ENCODE assay signal across 1 cellular context in the genomic region with DNA sequence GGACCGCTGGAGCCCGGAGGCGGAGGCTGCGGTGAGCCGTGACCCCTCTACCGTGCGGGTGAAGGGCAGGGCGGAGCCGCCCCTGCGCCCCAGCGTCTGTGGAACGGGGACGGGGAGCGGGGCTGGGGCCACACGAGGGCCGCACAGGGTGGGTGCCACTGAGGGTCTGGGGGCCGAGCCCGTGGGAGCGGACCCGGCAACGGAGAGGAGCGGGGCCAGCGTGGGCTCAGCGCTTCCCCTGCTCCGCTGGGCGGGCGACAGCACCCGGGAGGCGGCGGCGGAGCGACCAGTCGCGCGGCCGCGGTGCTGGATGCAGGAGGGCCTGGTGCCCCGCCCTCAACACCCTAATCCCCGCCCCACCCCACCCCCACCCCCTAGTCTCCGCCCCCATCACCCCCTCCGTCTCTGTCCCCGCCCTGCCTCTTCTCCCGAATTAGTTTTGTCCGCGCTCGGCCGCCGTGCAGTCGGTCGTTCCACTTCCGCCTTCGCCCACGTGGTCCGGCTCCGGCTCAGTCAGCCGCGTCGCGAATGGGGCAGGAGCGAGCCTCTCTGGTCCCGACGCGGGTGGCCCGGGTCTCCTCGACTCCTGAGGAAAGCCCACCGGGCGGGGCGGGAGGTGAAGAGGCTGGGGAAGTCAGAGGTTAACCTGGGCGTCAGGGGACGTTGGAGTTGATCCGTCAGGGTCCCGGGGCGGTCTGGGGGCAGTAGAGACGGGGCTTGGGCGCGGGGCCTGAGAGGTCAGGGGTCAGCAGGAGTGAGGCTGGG.
TF ChIP-seq lines count a peak whose summit lies in the region.

A gene (plus strand): TSS at position 512 of the 765 bp plus-strand sequence. CDS start 447 bp downstream, outside the sequence.

TF ChIP-seq in HepG2, 621 proteins besides CTCF, POLR2A, EP300 and RAD21 (continued from another document and continues in another):
- TF ChIP-seq, protein P1, sequence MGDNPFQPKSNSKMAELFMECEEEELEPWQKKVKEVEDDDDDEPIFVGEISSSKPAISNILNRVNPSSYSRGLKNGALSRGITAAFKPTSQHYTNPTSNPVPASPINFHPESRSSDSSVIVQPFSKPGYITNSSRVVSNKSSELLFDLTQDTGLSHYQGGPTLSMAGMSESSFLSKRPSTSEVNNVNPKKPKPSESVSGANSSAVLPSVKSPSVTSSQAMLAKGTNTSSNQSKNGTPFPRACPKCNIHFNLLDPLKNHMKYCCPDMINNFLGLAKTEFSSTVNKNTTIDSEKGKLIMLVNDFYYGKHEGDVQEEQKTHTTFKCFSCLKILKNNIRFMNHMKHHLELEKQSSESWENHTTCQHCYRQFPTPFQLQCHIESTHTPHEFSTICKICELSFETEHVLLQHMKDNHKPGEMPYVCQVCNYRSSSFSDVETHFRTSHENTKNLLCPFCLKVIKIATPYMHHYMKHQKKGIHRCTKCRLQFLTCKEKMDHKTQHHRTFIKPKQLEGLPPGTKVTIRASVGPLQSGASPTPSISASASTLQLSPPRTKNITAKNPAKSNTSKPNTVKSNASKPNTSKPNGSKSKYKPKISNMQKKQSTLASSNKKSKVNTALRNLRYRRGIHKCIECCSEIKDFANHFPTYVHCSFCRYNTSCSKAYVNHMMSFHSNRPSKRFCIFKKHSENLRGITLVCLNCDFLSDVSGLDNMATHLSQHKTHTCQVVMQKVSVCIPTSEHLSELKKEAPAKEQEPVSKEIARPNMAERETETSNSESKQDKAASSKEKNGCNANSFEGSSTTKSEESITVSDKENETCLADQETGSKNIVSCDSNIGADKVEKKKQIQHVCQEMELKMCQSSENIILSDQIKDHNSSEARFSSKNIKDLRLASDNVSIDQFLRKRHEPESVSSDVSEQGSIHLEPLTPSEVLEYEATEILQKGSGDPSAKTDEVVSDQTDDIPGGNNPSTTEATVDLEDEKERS (CRISPR knock-in tag; IDR thresholded peaks at IDR 0.05), result no peak
- TF ChIP-seq ZNF274 (CRISPR knock-in tag; IDR thresholded peaks at IDR 0.05), result peak; percentile 35; the same call in 1 of the 2 replicates
- no peak for TF ChIP-seq HNRNPUL1 (IDR thresholded peaks at IDR 0.05; ENCODE audit: low read depth, low read length)
- TF ChIP-seq, protein P2, sequence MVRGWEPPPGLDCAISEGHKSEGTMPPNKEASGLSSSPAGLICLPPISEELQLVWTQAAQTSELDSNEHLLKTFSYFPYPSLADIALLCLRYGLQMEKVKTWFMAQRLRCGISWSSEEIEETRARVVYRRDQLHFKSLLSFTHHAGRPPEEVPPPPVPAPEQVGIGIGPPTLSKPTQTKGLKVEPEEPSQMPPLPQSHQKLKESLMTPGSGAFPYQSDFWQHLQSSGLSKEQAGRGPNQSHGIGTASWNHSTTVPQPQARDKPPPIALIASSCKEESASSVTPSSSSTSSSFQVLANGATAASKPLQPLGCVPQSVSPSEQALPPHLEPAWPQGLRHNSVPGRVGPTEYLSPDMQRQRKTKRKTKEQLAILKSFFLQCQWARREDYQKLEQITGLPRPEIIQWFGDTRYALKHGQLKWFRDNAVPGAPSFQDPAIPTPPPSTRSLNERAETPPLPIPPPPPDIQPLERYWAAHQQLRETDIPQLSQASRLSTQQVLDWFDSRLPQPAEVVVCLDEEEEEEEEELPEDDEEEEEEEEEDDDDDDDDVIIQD (CRISPR knock-in tag; IDR thresholded peaks at IDR 0.05; ENCODE audit: low read depth), result no peak
- TF ChIP-seq ZNF672 (CRISPR knock-in tag; IDR thresholded peaks at IDR 0.05), result no peak
- TF ChIP-seq, protein P3, sequence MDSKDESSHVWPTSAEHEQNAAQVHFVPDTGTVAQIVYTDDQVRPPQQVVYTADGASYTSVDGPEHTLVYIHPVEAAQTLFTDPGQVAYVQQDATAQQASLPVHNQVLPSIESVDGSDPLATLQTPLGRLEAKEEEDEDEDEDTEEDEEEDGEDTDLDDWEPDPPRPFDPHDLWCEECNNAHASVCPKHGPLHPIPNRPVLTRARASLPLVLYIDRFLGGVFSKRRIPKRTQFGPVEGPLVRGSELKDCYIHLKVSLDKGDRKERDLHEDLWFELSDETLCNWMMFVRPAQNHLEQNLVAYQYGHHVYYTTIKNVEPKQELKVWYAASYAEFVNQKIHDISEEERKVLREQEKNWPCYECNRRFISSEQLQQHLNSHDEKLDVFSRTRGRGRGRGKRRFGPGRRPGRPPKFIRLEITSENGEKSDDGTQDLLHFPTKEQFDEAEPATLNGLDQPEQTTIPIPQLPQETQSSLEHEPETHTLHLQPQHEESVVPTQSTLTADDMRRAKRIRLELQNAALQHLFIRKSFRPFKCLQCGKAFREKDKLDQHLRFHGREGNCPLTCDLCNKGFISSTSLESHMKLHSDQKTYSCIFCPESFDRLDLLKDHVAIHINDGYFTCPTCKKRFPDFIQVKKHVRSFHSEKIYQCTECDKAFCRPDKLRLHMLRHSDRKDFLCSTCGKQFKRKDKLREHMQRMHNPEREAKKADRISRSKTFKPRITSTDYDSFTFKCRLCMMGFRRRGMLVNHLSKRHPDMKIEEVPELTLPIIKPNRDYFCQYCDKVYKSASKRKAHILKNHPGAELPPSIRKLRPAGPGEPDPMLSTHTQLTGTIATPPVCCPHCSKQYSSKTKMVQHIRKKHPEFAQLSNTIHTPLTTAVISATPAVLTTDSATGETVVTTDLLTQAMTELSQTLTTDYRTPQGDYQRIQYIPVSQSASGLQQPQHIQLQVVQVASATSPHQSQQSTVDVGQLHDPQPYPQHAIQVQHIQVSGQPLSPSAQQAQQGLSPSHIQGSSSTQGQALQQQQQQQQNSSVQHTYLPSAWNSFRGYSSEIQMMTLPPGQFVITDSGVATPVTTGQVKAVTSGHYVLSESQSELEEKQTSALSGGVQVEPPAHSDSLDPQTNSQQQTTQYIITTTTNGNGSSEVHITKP (CRISPR knock-in tag; IDR thresholded peaks at IDR 0.05; ENCODE audit: low read depth), result peak; percentile 37; the same call in 1 of the 2 replicates
- TF ChIP-seq GPN1 (CRISPR knock-in tag; IDR thresholded peaks at IDR 0.05; ENCODE audit: borderline replicate concordance), result no peak
- TF ChIP-seq, protein P4, sequence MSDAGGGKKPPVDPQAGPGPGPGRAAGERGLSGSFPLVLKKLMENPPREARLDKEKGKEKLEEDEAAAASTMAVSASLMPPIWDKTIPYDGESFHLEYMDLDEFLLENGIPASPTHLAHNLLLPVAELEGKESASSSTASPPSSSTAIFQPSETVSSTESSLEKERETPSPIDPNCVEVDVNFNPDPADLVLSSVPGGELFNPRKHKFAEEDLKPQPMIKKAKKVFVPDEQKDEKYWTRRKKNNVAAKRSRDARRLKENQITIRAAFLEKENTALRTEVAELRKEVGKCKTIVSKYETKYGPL (CRISPR knock-in tag; IDR thresholded peaks at IDR 0.05), result no peak
- TF ChIP-seq ZNF292 (CRISPR knock-in tag; IDR thresholded peaks at IDR 0.05; ENCODE audit: borderline replicate concordance, low read depth), result no peak
- TF ChIP-seq, protein P5, sequence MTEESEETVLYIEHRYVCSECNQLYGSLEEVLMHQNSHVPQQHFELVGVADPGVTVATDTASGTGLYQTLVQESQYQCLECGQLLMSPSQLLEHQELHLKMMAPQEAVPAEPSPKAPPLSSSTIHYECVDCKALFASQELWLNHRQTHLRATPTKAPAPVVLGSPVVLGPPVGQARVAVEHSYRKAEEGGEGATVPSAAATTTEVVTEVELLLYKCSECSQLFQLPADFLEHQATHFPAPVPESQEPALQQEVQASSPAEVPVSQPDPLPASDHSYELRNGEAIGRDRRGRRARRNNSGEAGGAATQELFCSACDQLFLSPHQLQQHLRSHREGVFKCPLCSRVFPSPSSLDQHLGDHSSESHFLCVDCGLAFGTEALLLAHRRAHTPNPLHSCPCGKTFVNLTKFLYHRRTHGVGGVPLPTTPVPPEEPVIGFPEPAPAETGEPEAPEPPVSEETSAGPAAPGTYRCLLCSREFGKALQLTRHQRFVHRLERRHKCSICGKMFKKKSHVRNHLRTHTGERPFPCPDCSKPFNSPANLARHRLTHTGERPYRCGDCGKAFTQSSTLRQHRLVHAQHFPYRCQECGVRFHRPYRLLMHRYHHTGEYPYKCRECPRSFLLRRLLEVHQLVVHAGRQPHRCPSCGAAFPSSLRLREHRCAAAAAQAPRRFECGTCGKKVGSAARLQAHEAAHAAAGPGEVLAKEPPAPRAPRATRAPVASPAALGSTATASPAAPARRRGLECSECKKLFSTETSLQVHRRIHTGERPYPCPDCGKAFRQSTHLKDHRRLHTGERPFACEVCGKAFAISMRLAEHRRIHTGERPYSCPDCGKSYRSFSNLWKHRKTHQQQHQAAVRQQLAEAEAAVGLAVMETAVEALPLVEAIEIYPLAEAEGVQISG (CRISPR knock-in tag; IDR thresholded peaks at IDR 0.05), result peak; percentile 88
- TF ChIP-seq SNAI1 (CRISPR knock-in tag; IDR thresholded peaks at IDR 0.05; ENCODE audit: borderline replicate concordance), result peak; percentile 81; the same call in 1 of the 2 replicates
- no peak for TF ChIP-seq ZNF17 (CRISPR knock-in tag; IDR thresholded peaks at IDR 0.05)
- TF ChIP-seq ZNF34 (CRISPR knock-in tag; IDR thresholded peaks at IDR 0.05; ENCODE audit: borderline replicate concordance), result no peak
- TF ChIP-seq, protein P6, sequence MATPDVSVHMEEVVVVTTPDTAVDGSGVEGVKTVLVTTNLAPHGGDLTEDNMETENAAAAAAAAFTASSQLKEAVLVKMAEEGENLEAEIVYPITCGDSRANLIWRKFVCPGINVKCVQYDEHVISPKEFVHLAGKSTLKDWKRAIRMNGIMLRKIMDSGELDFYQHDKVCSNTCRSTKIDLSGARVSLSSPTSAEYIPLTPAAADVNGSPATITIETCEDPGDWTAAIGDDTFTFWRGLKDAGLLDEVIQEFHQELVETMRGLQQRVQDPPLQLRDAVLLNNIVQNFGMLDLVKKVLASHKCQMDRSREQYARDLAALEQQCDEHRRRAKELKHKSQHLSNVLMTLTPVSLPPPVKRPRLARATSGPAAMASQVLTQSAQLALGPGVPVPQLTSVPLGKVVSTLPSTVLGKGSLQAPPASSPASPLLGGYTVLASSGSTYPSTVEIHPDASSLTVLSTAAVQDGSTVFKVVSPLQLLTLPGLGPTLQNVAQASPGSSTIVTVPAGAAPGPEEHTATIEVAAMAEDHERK (CRISPR knock-in tag; IDR thresholded peaks at IDR 0.05; ENCODE audit: low read depth), result no peak
- TF ChIP-seq, protein P7, sequence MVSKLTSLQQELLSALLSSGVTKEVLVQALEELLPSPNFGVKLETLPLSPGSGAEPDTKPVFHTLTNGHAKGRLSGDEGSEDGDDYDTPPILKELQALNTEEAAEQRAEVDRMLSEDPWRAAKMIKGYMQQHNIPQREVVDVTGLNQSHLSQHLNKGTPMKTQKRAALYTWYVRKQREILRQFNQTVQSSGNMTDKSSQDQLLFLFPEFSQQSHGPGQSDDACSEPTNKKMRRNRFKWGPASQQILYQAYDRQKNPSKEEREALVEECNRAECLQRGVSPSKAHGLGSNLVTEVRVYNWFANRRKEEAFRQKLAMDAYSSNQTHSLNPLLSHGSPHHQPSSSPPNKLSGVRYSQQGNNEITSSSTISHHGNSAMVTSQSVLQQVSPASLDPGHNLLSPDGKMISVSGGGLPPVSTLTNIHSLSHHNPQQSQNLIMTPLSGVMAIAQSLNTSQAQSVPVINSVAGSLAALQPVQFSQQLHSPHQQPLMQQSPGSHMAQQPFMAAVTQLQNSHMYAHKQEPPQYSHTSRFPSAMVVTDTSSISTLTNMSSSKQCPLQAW (CRISPR knock-in tag; IDR thresholded peaks at IDR 0.05), result peak; percentile 70; the same call in 1 of the 2 replicates
- no peak for TF ChIP-seq SIX1 (CRISPR knock-in tag; IDR thresholded peaks at IDR 0.05; ENCODE audit: borderline replicate concordance)
- TF ChIP-seq POLR2AphosphoS2 (IDR thresholded peaks at IDR 0.05; ENCODE audit: low read depth, low read length), result no peak
- TF ChIP-seq, protein P8, sequence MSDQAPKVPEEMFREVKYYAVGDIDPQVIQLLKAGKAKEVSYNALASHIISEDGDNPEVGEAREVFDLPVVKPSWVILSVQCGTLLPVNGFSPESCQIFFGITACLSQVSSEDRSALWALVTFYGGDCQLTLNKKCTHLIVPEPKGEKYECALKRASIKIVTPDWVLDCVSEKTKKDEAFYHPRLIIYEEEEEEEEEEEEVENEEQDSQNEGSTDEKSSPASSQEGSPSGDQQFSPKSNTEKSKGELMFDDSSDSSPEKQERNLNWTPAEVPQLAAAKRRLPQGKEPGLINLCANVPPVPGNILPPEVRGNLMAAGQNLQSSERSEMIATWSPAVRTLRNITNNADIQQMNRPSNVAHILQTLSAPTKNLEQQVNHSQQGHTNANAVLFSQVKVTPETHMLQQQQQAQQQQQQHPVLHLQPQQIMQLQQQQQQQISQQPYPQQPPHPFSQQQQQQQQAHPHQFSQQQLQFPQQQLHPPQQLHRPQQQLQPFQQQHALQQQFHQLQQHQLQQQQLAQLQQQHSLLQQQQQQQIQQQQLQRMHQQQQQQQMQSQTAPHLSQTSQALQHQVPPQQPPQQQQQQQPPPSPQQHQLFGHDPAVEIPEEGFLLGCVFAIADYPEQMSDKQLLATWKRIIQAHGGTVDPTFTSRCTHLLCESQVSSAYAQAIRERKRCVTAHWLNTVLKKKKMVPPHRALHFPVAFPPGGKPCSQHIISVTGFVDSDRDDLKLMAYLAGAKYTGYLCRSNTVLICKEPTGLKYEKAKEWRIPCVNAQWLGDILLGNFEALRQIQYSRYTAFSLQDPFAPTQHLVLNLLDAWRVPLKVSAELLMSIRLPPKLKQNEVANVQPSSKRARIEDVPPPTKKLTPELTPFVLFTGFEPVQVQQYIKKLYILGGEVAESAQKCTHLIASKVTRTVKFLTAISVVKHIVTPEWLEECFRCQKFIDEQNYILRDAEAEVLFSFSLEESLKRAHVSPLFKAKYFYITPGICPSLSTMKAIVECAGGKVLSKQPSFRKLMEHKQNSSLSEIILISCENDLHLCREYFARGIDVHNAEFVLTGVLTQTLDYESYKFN (CRISPR knock-in tag; conservative IDR thresholded peaks at IDR 0.05), result peak; percentile 44; the same call in 1 of the 2 replicates
- TF ChIP-seq, protein P9, sequence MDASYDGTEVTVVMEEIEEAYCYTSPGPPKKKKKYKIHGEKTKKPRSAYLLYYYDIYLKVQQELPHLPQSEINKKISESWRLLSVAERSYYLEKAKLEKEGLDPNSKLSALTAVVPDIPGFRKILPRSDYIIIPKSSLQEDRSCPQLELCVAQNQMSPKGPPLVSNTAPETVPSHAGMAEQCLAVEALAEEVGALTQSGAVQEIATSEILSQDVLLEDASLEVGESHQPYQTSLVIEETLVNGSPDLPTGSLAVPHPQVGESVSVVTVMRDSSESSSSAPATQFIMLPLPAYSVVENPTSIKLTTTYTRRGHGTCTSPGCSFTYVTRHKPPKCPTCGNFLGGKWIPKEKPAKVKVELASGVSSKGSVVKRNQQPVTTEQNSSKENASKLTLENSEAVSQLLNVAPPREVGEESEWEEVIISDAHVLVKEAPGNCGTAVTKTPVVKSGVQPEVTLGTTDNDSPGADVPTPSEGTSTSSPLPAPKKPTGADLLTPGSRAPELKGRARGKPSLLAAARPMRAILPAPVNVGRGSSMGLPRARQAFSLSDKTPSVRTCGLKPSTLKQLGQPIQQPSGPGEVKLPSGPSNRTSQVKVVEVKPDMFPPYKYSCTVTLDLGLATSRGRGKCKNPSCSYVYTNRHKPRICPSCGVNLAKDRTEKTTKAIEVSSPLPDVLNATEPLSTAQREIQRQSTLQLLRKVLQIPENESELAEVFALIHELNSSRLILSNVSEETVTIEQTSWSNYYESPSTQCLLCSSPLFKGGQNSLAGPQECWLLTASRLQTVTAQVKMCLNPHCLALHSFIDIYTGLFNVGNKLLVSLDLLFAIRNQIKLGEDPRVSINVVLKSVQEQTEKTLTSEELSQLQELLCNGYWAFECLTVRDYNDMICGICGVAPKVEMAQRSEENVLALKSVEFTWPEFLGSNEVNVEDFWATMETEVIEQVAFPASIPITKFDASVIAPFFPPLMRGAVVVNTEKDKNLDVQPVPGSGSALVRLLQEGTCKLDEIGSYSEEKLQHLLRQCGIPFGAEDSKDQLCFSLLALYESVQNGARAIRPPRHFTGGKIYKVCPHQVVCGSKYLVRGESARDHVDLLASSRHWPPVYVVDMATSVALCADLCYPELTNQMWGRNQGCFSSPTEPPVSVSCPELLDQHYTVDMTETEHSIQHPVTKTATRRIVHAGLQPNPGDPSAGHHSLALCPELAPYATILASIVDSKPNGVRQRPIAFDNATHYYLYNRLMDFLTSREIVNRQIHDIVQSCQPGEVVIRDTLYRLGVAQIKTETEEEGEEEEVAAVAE (CRISPR knock-in tag; IDR thresholded peaks at IDR 0.05; ENCODE audit: borderline replicate concordance), result no peak
- no peak for TF ChIP-seq MBD4 (IDR thresholded peaks at IDR 0.05; ENCODE audit: borderline replicate concordance, low read length)
